In the genomic region with DNA sequence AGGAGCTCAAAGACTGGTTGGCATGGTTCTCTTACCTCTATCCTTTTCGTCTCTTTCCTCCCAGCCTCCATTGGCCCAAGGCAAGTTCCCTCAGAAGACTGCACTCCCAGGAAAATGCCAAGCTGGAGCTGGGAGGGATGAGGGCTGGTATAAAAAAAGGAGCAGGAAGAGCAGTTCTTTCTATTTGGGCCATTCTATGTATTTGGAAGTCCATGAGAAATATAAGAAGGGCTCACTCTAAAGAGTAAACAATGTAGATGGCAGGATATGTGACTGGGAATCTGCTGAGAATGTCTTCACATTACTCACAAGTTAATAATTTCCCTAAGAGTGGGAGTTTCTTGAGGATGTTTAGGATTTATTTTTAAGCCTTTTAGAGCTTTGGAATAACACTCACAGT, we compare ENCODE assay signal across 1 cellular context.
TF ChIP-seq lines count a peak whose summit lies in the region.

No MANE protein-coding gene starts in this region.

TF ChIP-seq in HepG2, 621 proteins besides CTCF, POLR2A, EP300 and RAD21 (continued from another document):
- TF ChIP-seq, protein P1, sequence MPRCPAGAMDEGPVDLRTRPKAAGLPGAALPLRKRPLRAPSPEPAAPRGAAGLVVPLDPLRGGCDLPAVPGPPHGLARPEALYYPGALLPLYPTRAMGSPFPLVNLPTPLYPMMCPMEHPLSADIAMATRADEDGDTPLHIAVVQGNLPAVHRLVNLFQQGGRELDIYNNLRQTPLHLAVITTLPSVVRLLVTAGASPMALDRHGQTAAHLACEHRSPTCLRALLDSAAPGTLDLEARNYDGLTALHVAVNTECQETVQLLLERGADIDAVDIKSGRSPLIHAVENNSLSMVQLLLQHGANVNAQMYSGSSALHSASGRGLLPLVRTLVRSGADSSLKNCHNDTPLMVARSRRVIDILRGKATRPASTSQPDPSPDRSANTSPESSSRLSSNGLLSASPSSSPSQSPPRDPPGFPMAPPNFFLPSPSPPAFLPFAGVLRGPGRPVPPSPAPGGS (CRISPR knock-in tag; IDR thresholded peaks at IDR 0.05) = no peak
- TF ChIP-seq, protein P2, sequence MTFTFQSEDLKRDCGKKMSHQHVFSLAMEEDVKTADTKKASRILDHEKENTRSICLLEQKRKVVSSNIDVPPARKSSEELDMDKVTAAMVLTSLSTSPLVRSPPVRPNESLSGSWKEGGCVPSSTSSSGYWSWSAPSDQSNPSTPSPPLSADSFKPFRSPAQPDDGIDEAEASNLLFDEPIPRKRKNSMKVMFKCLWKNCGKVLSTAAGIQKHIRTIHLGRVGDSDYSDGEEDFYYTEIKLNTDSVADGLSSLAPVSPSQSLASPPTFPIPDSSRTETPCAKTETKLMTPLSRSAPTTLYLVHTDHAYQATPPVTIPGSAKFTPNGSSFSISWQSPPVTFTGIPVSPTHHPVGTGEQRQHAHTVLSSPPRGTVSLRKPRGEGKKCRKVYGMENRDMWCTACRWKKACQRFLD (CRISPR knock-in tag; IDR thresholded peaks at IDR 0.05; ENCODE audit: borderline replicate concordance) = no peak
